13 cellular contexts compared by ENCODE assay signal in the genomic region with DNA sequence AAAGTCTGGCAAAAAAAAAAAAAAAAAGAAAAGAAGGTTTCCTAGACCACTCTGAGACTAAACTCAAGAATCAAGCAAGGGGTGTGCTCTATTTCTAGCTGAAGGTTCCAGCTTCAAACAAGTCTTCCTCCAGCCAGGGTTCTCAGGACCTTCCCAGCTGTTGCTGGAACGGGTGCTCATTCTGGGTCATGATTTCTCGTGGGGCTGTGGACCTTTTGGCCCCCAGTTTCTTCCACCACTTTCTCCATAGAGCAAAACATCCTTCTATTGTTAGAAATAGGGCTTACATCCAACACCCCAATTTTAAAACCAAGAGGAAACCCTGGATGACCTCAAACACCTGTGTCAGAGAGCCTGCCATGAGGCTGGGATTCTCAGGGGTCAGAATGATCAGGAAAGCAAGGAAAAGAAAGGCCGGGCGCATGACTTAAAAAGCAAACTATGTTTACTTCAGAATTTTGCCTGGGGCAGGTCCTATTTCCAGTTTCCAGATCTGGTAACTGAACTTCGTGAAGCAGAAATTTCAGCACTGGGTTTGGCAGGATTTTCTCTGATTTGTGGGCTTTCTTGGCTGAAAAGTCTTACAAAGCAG.
DNase-seq lines count a peak whose midpoint lies in the region; ATAC-seq and TF ChIP-seq lines count a peak whose summit lies in the region.
"Had no signal": no experiment of that assay in that cellular context is flagged by ENCODE, and none has a peak within 500 bp of the region (broad histone marks: within the 10 kb centered on the region; RNA-seq: fewer than 3 reads in every experiment).

No MANE protein-coding gene starts in this region.

- H3K9me3 ChIP-seq in esophagus muscularis mucosa (no peaks in the 10 kb centered on the region), tibial artery (no peaks in the 10 kb centered on the region), adrenal gland (replicated peaks in 1 of 3) (no peaks in the 10 kb centered on the region)
- H3K9me3 ChIP-seq: HAP-1 had no signal

- H3F3A ChIP-seq in GM23338 (replicated peaks; ENCODE audit: low read depth): no peaks in the 10 kb centered on the region

- intact Hi-C loops in esophagus muscularis mucosa (cut with DNase I): no loop called here
- intact Hi-C loops in sciatic nerve (cut with DNase I): no loop called here
- intact Hi-C loops in tibial artery (cut with DNase I; ENCODE audit: low total_unique reads): no loop called here
- intact Hi-C loops in adrenal gland (cut with DNase I): no loop called here

- no peak overlapping the region for H3K4me3 ChIP-seq in GM23338
- no peak overlapping the region for H3K4me3 ChIP-seq in esophagus muscularis mucosa
- no peak overlapping the region for H3K4me3 ChIP-seq in tibial artery
- H3K4me3 ChIP-seq in adrenal gland: no peak overlapping the region
- H3K4me3 ChIP-seq: HAP-1 had no signal

- 0 out of 2 replicates have a peak overlapping the region, but pooled peaks have one; percentile 56 for H2AFZ ChIP-seq in GM23338

- H3K4me1 Mint-ChIP-seq in GM23338: peaks cover 23% of the 10 kb centered on the region
- H3K4me1 Mint-ChIP-seq: CD4-positive, alpha-beta memory T cell had no signal

- peaks cover 4% of the 10 kb centered on the region for H3K27me3 Mint-ChIP-seq in GM23338 (ENCODE audit: insufficient read depth, low read depth, poor library complexity)
- H3K27me3 Mint-ChIP-seq: CD4-positive, alpha-beta memory T cell had no signal

- H3K4me1 ChIP-seq in GM23338 (ENCODE audit: insufficient read depth): peaks cover 13% of the 10 kb centered on the region
- no peaks in the 10 kb centered on the region for H3K4me1 ChIP-seq in esophagus muscularis mucosa
- no peaks in the 10 kb centered on the region for H3K4me1 ChIP-seq in tibial artery
- H3K4me1 ChIP-seq in adrenal gland (replicated peaks in 1 of 2): no peaks in the 10 kb centered on the region
- H3K4me1 ChIP-seq: HAP-1 had no signal

- peaks cover 19% of the 10 kb centered on the region; the same call in 1 of the 2 replicates for H3K9me2 ChIP-seq in GM23338 (ENCODE audit: insufficient read depth)

- TF ChIP-seq POLR2A in esophagus muscularis mucosa (IDR thresholded peaks at IDR 0.05; ENCODE audit: low read depth) (no peak), adrenal gland (IDR thresholded peaks at IDR 0.05) (no peak)

- TF ChIP-seq EP300 in esophagus muscularis mucosa (IDR thresholded peaks at IDR 0.05): no peak

- no peaks in the 10 kb centered on the region for H4K20me1 ChIP-seq in GM23338 (replicated peaks; ENCODE audit: insufficient read depth)

- H3K9me3 Mint-ChIP-seq in GM23338: no peaks in the 10 kb centered on the region

- H3K27ac Mint-ChIP-seq in GM23338: no peak overlapping the region
- H3K27ac Mint-ChIP-seq: CD4-positive, alpha-beta memory T cell had no signal

- TF ChIP-seq CTCF in GM23338 (conservative IDR thresholded peaks at IDR 0.05; ENCODE audit: low read depth in 2 of 2) (no peak), esophagus muscularis mucosa (IDR thresholded peaks at IDR 0.05) (no peak), tibial artery (IDR thresholded peaks at IDR 0.05) (no peak), adrenal gland (IDR thresholded peaks at IDR 0.05) (no peak)

- ATAC-seq in GM23338: no peak
- peak; percentile 86 for ATAC-seq in sciatic nerve

- DNase-seq in GM23338 (ENCODE audit: low spot score) (no peak), esophagus muscularis mucosa (ENCODE audit: extremely low spot score) (peak; percentile 57), sciatic nerve (ENCODE audit: low spot score) (no peak), DMS153 treated with DMSO at 0.1 percent for 48 hours (lab: John Stamatoyannopoulos, UW; ENCODE audit: unreplicated experiment) (no peak), tibial artery (no peak), adrenal gland (no peak)
- DNase-seq: C1 segment of cervical spinal cord; Calu3; CD4-positive, alpha-beta memory T cell; COR-L47; DND-41; GOT3 had no signal

- H3K27me3 ChIP-seq in GM23338 (ENCODE audit: insufficient read depth): no peaks in the 10 kb centered on the region
- H3K27me3 ChIP-seq in esophagus muscularis mucosa: no peaks in the 10 kb centered on the region
- H3K27me3 ChIP-seq in tibial artery: no peaks in the 10 kb centered on the region
- no peaks in the 10 kb centered on the region for H3K27me3 ChIP-seq in adrenal gland

- no peak overlapping the region for H3K27ac ChIP-seq in GM23338 (ENCODE audit: low read depth)
- H3K27ac ChIP-seq in esophagus muscularis mucosa (replicated peaks in 1 of 4): no peak overlapping the region
- no peak overlapping the region for H3K27ac ChIP-seq in tibial artery
- H3K27ac ChIP-seq in adrenal gland: no peak overlapping the region

- H3K4me3 Mint-ChIP-seq in GM23338: no peak overlapping the region
- H3K4me3 Mint-ChIP-seq: CD4-positive, alpha-beta memory T cell had no signal

- no peaks in the 10 kb centered on the region for H3K36me3 Mint-ChIP-seq in GM23338 (ENCODE audit: low read depth)
- H3K36me3 Mint-ChIP-seq: CD4-positive, alpha-beta memory T cell had no signal

- no peaks in the 10 kb centered on the region for H3K79me2 ChIP-seq in GM23338 (replicated peaks; ENCODE audit: insufficient read depth)

- H3K4me2 ChIP-seq in GM23338: no peak overlapping the region

- 63% methylated on average over 5 of the region's 5 CpGs for WGBS in esophagus muscularis mucosa
- WGBS in adrenal gland, 4 donors: 72 to 82% (median 79%) methylated on average over 5 of the region's 5 CpGs

- no peaks in the 10 kb centered on the region for H3K36me3 ChIP-seq in GM23338 (ENCODE audit: insufficient read depth)
- no peaks in the 10 kb centered on the region for H3K36me3 ChIP-seq in esophagus muscularis mucosa
- no peaks in the 10 kb centered on the region for H3K36me3 ChIP-seq in tibial artery
- H3K36me3 ChIP-seq in adrenal gland (replicated peaks in 1 of 2): no peaks in the 10 kb centered on the region
- H3K36me3 ChIP-seq: HAP-1 had no signal

TF ChIP-seq in GM23338, 12 proteins besides CTCF, POLR2A, EP300 and RAD21 (continues in another document):
- TF ChIP-seq, protein P1, sequence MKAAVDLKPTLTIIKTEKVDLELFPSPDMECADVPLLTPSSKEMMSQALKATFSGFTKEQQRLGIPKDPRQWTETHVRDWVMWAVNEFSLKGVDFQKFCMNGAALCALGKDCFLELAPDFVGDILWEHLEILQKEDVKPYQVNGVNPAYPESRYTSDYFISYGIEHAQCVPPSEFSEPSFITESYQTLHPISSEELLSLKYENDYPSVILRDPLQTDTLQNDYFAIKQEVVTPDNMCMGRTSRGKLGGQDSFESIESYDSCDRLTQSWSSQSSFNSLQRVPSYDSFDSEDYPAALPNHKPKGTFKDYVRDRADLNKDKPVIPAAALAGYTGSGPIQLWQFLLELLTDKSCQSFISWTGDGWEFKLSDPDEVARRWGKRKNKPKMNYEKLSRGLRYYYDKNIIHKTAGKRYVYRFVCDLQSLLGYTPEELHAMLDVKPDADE (IDR thresholded peaks at IDR 0.05): no peak
